Comparison of ENCODE assay signal across 21 cellular contexts in genomic region chr12:68109444-68110217, GRCh38. TPM values are rescaled to one million over a fixed set of nuclear protein-coding genes. Genes with fewer than 3 reads are reported as not detected.
A peak's percentile ranks its signal among the peaks of the same experiment; 100 is the strongest.
DNase-seq lines count a peak whose midpoint lies in the region; ATAC-seq and TF ChIP-seq lines count a peak whose summit lies in the region.
"Had no signal": no experiment of that assay in that cellular context is flagged by ENCODE, and none has a peak within 500 bp of the region (broad histone marks: within the 10 kb centered on the region; RNA-seq: fewer than 3 reads in every experiment).

No MANE protein-coding gene starts in this region.

- no peaks in the 10 kb centered on the region for H3K27me3 ChIP-seq in transverse colon

- ATAC-seq in GM19395 (IDR thresholded peaks at IDR 0.05; ENCODE audit: unreplicated experiment), result no peak
- ATAC-seq: PC-3 had no signal

- in situ Hi-C loops in transverse colon (cut with MboI; ENCODE audit: low pct_ligation_motif_present in 1 of 4, low pct_unique_long_range_greater_than_20kb in 1 of 4, low sequenced_read_pairs in 3 of 4), result no loop called here

- H3K4me3 ChIP-seq in choroid plexus epithelial cell (ENCODE audit: low read depth, low read length), result no peak overlapping the region
- H3K4me3 ChIP-seq in transverse colon, result no peak overlapping the region
- H3K4me3 ChIP-seq: GM23248 had no signal

- WGBS in transverse colon (ENCODE audit: low coverage in 1 of 2), 2 donors, result 63 to 71% methylated on average over 1 of the region's 1 CpG

- TF ChIP-seq CTCF in choroid plexus epithelial cell (conservative IDR thresholded peaks at IDR 0.05; ENCODE audit: low read depth, low read length) (no peak), transverse colon (IDR thresholded peaks at IDR 0.05) (no peak)

- no peaks in the 10 kb centered on the region for H3K9me3 ChIP-seq in transverse colon

- TF ChIP-seq POLR2A in transverse colon (IDR thresholded peaks at IDR 0.05), result no peak

- no peak for TF ChIP-seq EP300 in transverse colon (IDR thresholded peaks at IDR 0.05; ENCODE audit: low read depth)

- intact Hi-C loops in transverse colon (cut with DNase I; ENCODE audit: low total_unique reads), result no loop called here

- no peaks in the 10 kb centered on the region for H3K4me1 ChIP-seq in transverse colon

- DNase-seq in NCI-H2029 (lab: John Stamatoyannopoulos, UW) (peak; percentile 14), NCI-H2029 treated with DMSO at 0.1 percent for 48 hours (lab: John Stamatoyannopoulos, UW) (no peak), LHCN-M2 (ENCODE audit: low read depth) (peak; percentile 56), choroid plexus epithelial cell (ENCODE audit: low read depth) (peak; percentile 4), myocyte (ENCODE audit: low read depth) (peak; percentile 66), transverse colon (no peak), NCI-H524 treated with DMSO at 0.1 percent for 48 hours (lab: John Stamatoyannopoulos, UW) (no peak)
- DNase-seq: CD4-positive, alpha-beta memory T cell; DND-41; GM23248; KG1; NCI-H1048; NCI-H1436 treated with DMSO at 0.1 percent for 48 hours; NCI-H345; NCI-H526 treated with DMSO at 0.1 percent for 48 hours; PC-3 had no signal

- H3K27ac ChIP-seq in transverse colon, result peak overlapping the region in 1 of 4 donors; percentile 23
- H3K27ac ChIP-seq: 22Rv1, GM23248 had no signal

- no peaks in the 10 kb centered on the region for H3K36me3 ChIP-seq in transverse colon

RNA-seq across cellular contexts. Expression of gene IFNG, which starts 49.9 kb away (rescaled TPM):
- total RNA-seq in LHCN-M2 (2014; rRNA removed) (not detected in 2 replicates), myocyte (not detected in 2 replicates), transverse colon (not detected)
- polyA plus RNA-seq in LHCN-M2 (2012), result not detected
- not detected for polyA plus RNA-seq in myocyte (2012)
- total RNA-seq: GM23248, M059J, PC-3, SK-MEL-5 had no signal
- polyA plus RNA-seq: BJ, GM23248 had no signal

Comparison
In these comparisons a context has a peak if more than half of its experiments do, and no peak if none do; other contexts are left out.
1. DNase-seq: peak in NCI-H2029 (single experiment), LHCN-M2 (single experiment), choroid plexus epithelial cell (single experiment) and myocyte (single experiment); none in NCI-H2029 treated with DMSO at 0.1 percent for 48 hours (single experiment), transverse colon (single experiment) and NCI-H524 treated with DMSO at 0.1 percent for 48 hours (single experiment).